In genomic region chr13:50357586-50358118, GRCh38 we compare ENCODE assay signal across 9 cellular contexts.
A peak's percentile ranks its signal among the peaks of the same experiment; 100 is the strongest.
DNase-seq lines count a peak whose midpoint lies in the region; ATAC-seq and TF ChIP-seq lines count a peak whose summit lies in the region.
"Had no signal": no experiment of that assay in that cellular context is flagged by ENCODE, and none has a peak within 500 bp of the region (broad histone marks: within the 10 kb centered on the region; RNA-seq: fewer than 3 reads in every experiment).

No MANE protein-coding gene starts in this region.

- ATAC-seq in mucosa of descending colon (peak; percentile 68), GM18858 (IDR thresholded peaks at IDR 0.05; ENCODE audit: unreplicated experiment) (no peak), GM19324 (IDR thresholded peaks at IDR 0.05; ENCODE audit: low FRiP score, unreplicated experiment) (no peak)

- peaks cover 11% of the 10 kb centered on the region for H3K4me1 ChIP-seq in mucosa of descending colon (ENCODE audit: low read depth)

- DNase-seq in AG09309 (ENCODE audit: low read depth) = peak; percentile 59
- peak; percentile 67 for DNase-seq in NCI-H2029 (lab: John Stamatoyannopoulos, UW)
- peak; percentile 32 to 76 for DNase-seq in cerebellar nuclear complex (lab: John Stamatoyannopoulos, UW)
- DNase-seq in mucosa of descending colon = peak in 1 of 3 donors; percentile 30
- no peak for DNase-seq in NOMO-1 treated with dmso at 0.1 percent for 144 hours (lab: John Stamatoyannopoulos, UW; ENCODE audit: unreplicated experiment)
- DNase-seq in occipital lobe (lab: John Stamatoyannopoulos, UW) = no peak
- DNase-seq: GDM1 had no signal

- H3K9me3 ChIP-seq in mucosa of descending colon = no peaks in the 10 kb centered on the region

- TF ChIP-seq CTCF in AG09309 (IDR thresholded peaks at IDR 0.05; ENCODE audit: control insufficient read depth, insufficient read depth, low read depth, low read length, missing control alignments) = no peak
- no peak for TF ChIP-seq CTCF in mucosa of descending colon (IDR thresholded peaks at IDR 0.05)

- H3K4me3 ChIP-seq in AG09309 (ENCODE audit: control insufficient read depth, low read depth, low read length) (no peak overlapping the region), mucosa of descending colon (no peak overlapping the region)

- H3K36me3 ChIP-seq in mucosa of descending colon (ENCODE audit: low read depth) = no peaks in the 10 kb centered on the region

- intact Hi-C loops in mucosa of descending colon (cut with DNase I, micrococcal nuclease) = no loop called here

Comparison
In these comparisons a context has a peak if more than half of its experiments do, and no peak if none do; other contexts are left out.
1. DNase-seq: peak in AG09309 (single experiment), NCI-H2029 (single experiment) and cerebellar nuclear complex (2 of 2); none in NOMO-1 treated with dmso at 0.1 percent for 144 hours (single experiment) and occipital lobe (single experiment).